Comparison of ENCODE assay signal across 27 cellular contexts in genomic region chr7:25647007-25647406, GRCh38.
DNase-seq lines count a peak whose midpoint lies in the region; TF ChIP-seq lines count a peak whose summit lies in the region.
"Had no signal": no experiment of that assay in that cellular context is flagged by ENCODE, and none has a peak within 500 bp of the region (broad histone marks: within the 10 kb centered on the region; RNA-seq: fewer than 3 reads in every experiment).

No MANE protein-coding gene starts in this region.

- H3K23ac ChIP-seq in neuronal stem cell (ENCODE audit: low read depth, low read length, poor library complexity) = no peak overlapping the region

- H3K36me3 ChIP-seq in brain microvascular endothelial cell (replicated peaks) = no peaks in the 10 kb centered on the region
- H3K36me3 ChIP-seq in esophagus muscularis mucosa = no peaks in the 10 kb centered on the region
- H3K36me3 ChIP-seq in neuronal stem cell (replicated peaks in 1 of 2; ENCODE audit: control insufficient read depth in 2 of 2, insufficient read depth in 2 of 2, low read length in 2 of 2) = no peaks in the 10 kb centered on the region
- H3K36me3 ChIP-seq: HAP-1, SJSA1 had no signal

- DNase-seq in COLO829 (ENCODE audit: low spot score) = peak; percentile 50
- DNase-seq in brain microvascular endothelial cell = peak; percentile 60
- peak; percentile 26 for DNase-seq in esophagus muscularis mucosa (ENCODE audit: extremely low spot score)
- no peak for DNase-seq in neuronal stem cell (ENCODE audit: low spot score)
- no peak for DNase-seq in stimulated activated CD4-positive, alpha-beta T cell treated with anti-CD3 and anti-CD28 coated beads, Interleukin-4, amount 100 ng/mL, for 4 hours
- no peak for DNase-seq in activated CD4-positive, alpha-beta T cell treated with anti-CD3 and anti-CD28 coated beads for 48 hours
- no peak for DNase-seq in activated CD8-positive, alpha-beta memory T cell treated with anti-CD3 and anti-CD28 coated beads, Interleukin-2, amount 50 U/mL, for 4 hours
- no peak for DNase-seq in activated CD4-positive, CD25-positive, alpha-beta regulatory T cell (lab: John Stamatoyannopoulos, UW)
- DNase-seq: Calu3; CD8-positive, alpha-beta memory T cell; DMS79 treated with DMSO at 0.1 percent for 48 hours; GF-D8; GOT3; HFFc6; KBM-7; NCI-H1092; NCI-H1417 treated with DMSO at 0.1 percent for 48 hours; NCI-H187; NCI-H2107; NCI-H524 treated with DMSO at 0.1 percent for 48 hours; NCI-H774; PC-3; Right ventricle myocardium superior had no signal

- H3K14ac ChIP-seq in neuronal stem cell (ENCODE audit: low read length) = no peak overlapping the region

- H2AK5ac ChIP-seq in neuronal stem cell (ENCODE audit: low read depth, low read length) = no peak overlapping the region

- H3K27ac ChIP-seq in brain microvascular endothelial cell = no peak overlapping the region
- H3K27ac ChIP-seq in esophagus muscularis mucosa (replicated peaks in 1 of 4) = no peak overlapping the region
- H3K27ac ChIP-seq in neuronal stem cell (replicated peaks; ENCODE audit: low read length) = no peak overlapping the region
- H3K27ac ChIP-seq: 22Rv1, C4-2B, SJSA1 had no signal

- H2BK12ac ChIP-seq in neuronal stem cell (ENCODE audit: low read length) = no peak overlapping the region

- no peak overlapping the region for H3K4ac ChIP-seq in neuronal stem cell (ENCODE audit: low read length)

- 65% methylated on average over 3 of the region's 3 CpGs for WGBS in esophagus muscularis mucosa
- WGBS in neuronal stem cell (ENCODE audit: extremely low coverage in 2 of 2, insufficient read length in 2 of 2, insufficient replicate concordance in 1 of 2), 2 donors = no CpG with 5 or more reads among the region's 3 CpGs

- H3K4me3 ChIP-seq in brain microvascular endothelial cell (ENCODE audit: low read depth, low read length) (no peak overlapping the region), esophagus muscularis mucosa (no peak overlapping the region), neuronal stem cell (ENCODE audit: low read length in 2 of 2) (no peak overlapping the region)
- H3K4me3 ChIP-seq: HAP-1, SJSA1 had no signal

- H4K8ac ChIP-seq in neuronal stem cell (ENCODE audit: low read depth, low read length) = no peak overlapping the region

- no peak overlapping the region for H4K91ac ChIP-seq in neuronal stem cell (ENCODE audit: low read depth, low read length, poor library complexity)

- H3K9me3 ChIP-seq in esophagus muscularis mucosa (no peaks in the 10 kb centered on the region), neuronal stem cell (replicated peaks in 1 of 2; ENCODE audit: control insufficient read depth in 2 of 2, insufficient read depth in 1 of 2, low read depth in 1 of 2, low read length in 2 of 2) (no peaks in the 10 kb centered on the region)
- H3K9me3 ChIP-seq: HAP-1, SJSA1 had no signal

- peak overlapping the region; percentile 56 for H2AFZ ChIP-seq in neuronal stem cell (ENCODE audit: low read length)

- no peak overlapping the region for H3K9ac ChIP-seq in neuronal stem cell (ENCODE audit: low read depth, low read length, poor library complexity)

- TF ChIP-seq POLR2A in esophagus muscularis mucosa (IDR thresholded peaks at IDR 0.05; ENCODE audit: low read depth) = no peak

- intact Hi-C loops in esophagus muscularis mucosa (cut with DNase I) = no loop called here

- TF ChIP-seq CTCF in brain microvascular endothelial cell (IDR thresholded peaks at IDR 0.05; ENCODE audit: low read depth, low read length, missing control alignments) (no peak), esophagus muscularis mucosa (IDR thresholded peaks at IDR 0.05) (no peak)

- no peak overlapping the region for H2BK15ac ChIP-seq in neuronal stem cell (ENCODE audit: low read length)

- no peak overlapping the region for H3K4me2 ChIP-seq in neuronal stem cell (ENCODE audit: insufficient read depth, low read length, poor library complexity, severe bottlenecking)

- no peak overlapping the region for H3K18ac ChIP-seq in neuronal stem cell (ENCODE audit: low read length)

- no peaks in the 10 kb centered on the region for H3K4me1 ChIP-seq in esophagus muscularis mucosa
- no peaks in the 10 kb centered on the region for H3K4me1 ChIP-seq in neuronal stem cell (ENCODE audit: control insufficient read depth in 2 of 2, insufficient read depth in 1 of 2, low read depth in 1 of 2, low read length in 2 of 2)
- H3K4me1 ChIP-seq: HAP-1, SJSA1 had no signal

- in situ Hi-C loops in brain microvascular endothelial cell (cut with HindIII; ENCODE audit: low pct_ligation_motif_present, low sequenced_read_pairs) = no loop called here

- no peak for TF ChIP-seq EP300 in esophagus muscularis mucosa (IDR thresholded peaks at IDR 0.05)

- no peaks in the 10 kb centered on the region for H3K79me1 ChIP-seq in neuronal stem cell (ENCODE audit: low read depth, low read length)

- H3K27me3 ChIP-seq in brain microvascular endothelial cell (replicated peaks) (no peaks in the 10 kb centered on the region), esophagus muscularis mucosa (no peaks in the 10 kb centered on the region), neuronal stem cell (ENCODE audit: control insufficient read depth in 3 of 3, insufficient read depth in 3 of 3, low read depth in 1 of 3, low read length in 3 of 3) (peaks cover 0 to 2% (median 0%) of the 10 kb centered on the region in 3 experiments)
- H3K27me3 ChIP-seq: SJSA1 had no signal

- no peak overlapping the region for H2BK120ac ChIP-seq in neuronal stem cell (ENCODE audit: low read depth, low read length)

- no peak overlapping the region for H2BK5ac ChIP-seq in neuronal stem cell (ENCODE audit: low read length)

Comparison
In these comparisons a context has a peak if more than half of its experiments do, and no peak if none do; other contexts are left out.
1. DNase-seq: peak in COLO829 (single experiment), brain microvascular endothelial cell (single experiment) and esophagus muscularis mucosa (single experiment); none in neuronal stem cell (single experiment), stimulated activated CD4-positive, alpha-beta T cell treated with anti-CD3 and anti-CD28 coated beads, Interleukin-4, amount 100 ng/mL, for 4 hours (0 of 2), activated CD4-positive, alpha-beta T cell treated with anti-CD3 and anti-CD28 coated beads for 48 hours (single experiment), activated CD8-positive, alpha-beta memory T cell treated with anti-CD3 and anti-CD28 coated beads, Interleukin-2, amount 50 U/mL, for 4 hours (single experiment) and activated CD4-positive, CD25-positive, alpha-beta regulatory T cell (0 of 4).